11 cellular contexts compared by ENCODE assay signal in genomic region chr4:186643501-186644315, GRCh38.
DNase-seq lines count a peak whose midpoint lies in the region; ATAC-seq, FAIRE-seq and TF ChIP-seq lines count a peak whose summit lies in the region.
"Had no signal": no experiment of that assay in that cellular context is flagged by ENCODE, and none has a peak within 500 bp of the region (broad histone marks: within the 10 kb centered on the region; RNA-seq: fewer than 3 reads in every experiment).

No MANE protein-coding gene starts in this region.

- no peaks in the 10 kb centered on the region for H4K20me1 ChIP-seq in K562 (replicated peaks; ENCODE audit: control insufficient read depth, insufficient read depth, low read length)

- H3K79me2 ChIP-seq in K562 (ENCODE audit: control insufficient read depth, insufficient read depth, low read length): no peaks in the 10 kb centered on the region

- TF ChIP-seq EP300 in K562 (IDR thresholded peaks at IDR 0.05; ENCODE audit: low read length): no peak

- no peak for FAIRE-seq in K562 (lab: Jason Lieb, UNC)

- H3K27ac Mint-ChIP-seq in activated CD4-positive, alpha-beta memory T cell treated with anti-CD3 and anti-CD28 coated beads for 36 hours: no peak overlapping the region
- H3K27ac Mint-ChIP-seq in stimulated activated memory B cell treated with anti-CD40 and anti-IgM and Interleukin-4, amounts not matched to agents 10 μg/mL and 1 μg/mL and 100 μg/mL, for 72 hours: no peak overlapping the region
- H3K27ac Mint-ChIP-seq: CD8-positive, alpha-beta memory T cell; mesothelial cell of epicardium had no signal

- H3K4me1 ChIP-seq in K562 (replicated peaks in 1 of 2; ENCODE audit: control insufficient read depth in 2 of 2, insufficient read depth in 2 of 2, low read length in 2 of 2): no peaks in the 10 kb centered on the region; a peak in 2 of 5 replicates

- no peak overlapping the region for H3K9ac ChIP-seq in K562 (ENCODE audit: insufficient read depth in 1 of 2, low read depth in 2 of 2, low read length in 2 of 2)

- H3K9me3 ChIP-seq in K562 (replicated peaks; ENCODE audit: control insufficient read depth, insufficient read depth, low read depth, low read length): no peaks in the 10 kb centered on the region

- H3K27ac ChIP-seq in K562 (ENCODE audit: extremely low read depth, low read depth, low read length): peak overlapping the region; percentile 29; the same call in 1 of the 3 replicates

- TF ChIP-seq CTCF in BJ (IDR thresholded peaks at IDR 0.05; ENCODE audit: insufficient read depth, low read depth, low read length): no peak
- no peak for TF ChIP-seq CTCF in K562 (IDR thresholded peaks at IDR 0.05 in 2 of 3, conservative IDR thresholded peaks at IDR 0.05 in 1 of 3; ENCODE audit: insufficient read depth in 2 of 3, low read depth in 1 of 3, low read length in 3 of 3)

- TF ChIP-seq RAD21 in K562 (CRISPR knock-in tag; conservative IDR thresholded peaks at IDR 0.05 in 1 of 2, IDR thresholded peaks at IDR 0.05 in 1 of 2): no peak

- ATAC-seq in K562 (no peak), left colon (peak; percentile 78)
- ATAC-seq in stimulated activated memory B cell treated with anti-CD40 and anti-IgM and Interleukin-4, amounts not matched to agents 10 μg/mL and 1 μg/mL and 100 μg/mL, for 72 hours: no peak

- no peak overlapping the region for H3K4me3 ChIP-seq in BJ (ENCODE audit: low read depth, low read length)
- no peak overlapping the region for H3K4me3 ChIP-seq in K562

- POLR2A ChIA-PET in BJ (lab: Charles Lee) (no interaction called here), K562 (lab: Yijun Ruan, JAX) (no interaction called here)
- POLR2A ChIA-PET in activated CD4-positive, alpha-beta memory T cell treated with anti-CD3 and anti-CD28 coated beads for 36 hours (lab: Charles Lee): no interaction called here

- in situ Hi-C loops in K562 (cut with MboI): no loop called here

- H3K27me3 ChIP-seq in BJ (ENCODE audit: control insufficient read depth, insufficient read depth, low read length) (no peaks in the 10 kb centered on the region), K562 (ENCODE audit: control insufficient read depth in 2 of 2, insufficient read depth in 2 of 2, low read length in 2 of 2) (no peaks in the 10 kb centered on the region)

- H3K4me1 Mint-ChIP-seq in activated CD4-positive, alpha-beta memory T cell treated with anti-CD3 and anti-CD28 coated beads for 36 hours (ENCODE audit: low read depth): no peaks in the 10 kb centered on the region
- no peaks in the 10 kb centered on the region for H3K4me1 Mint-ChIP-seq in stimulated activated memory B cell treated with anti-CD40 and anti-IgM and Interleukin-4, amounts not matched to agents 10 μg/mL and 1 μg/mL and 100 μg/mL, for 72 hours
- H3K4me1 Mint-ChIP-seq: CD8-positive, alpha-beta memory T cell had no signal

- H3K36me3 ChIP-seq in BJ (ENCODE audit: control insufficient read depth, insufficient read depth, low read length) (peaks cover 12% of the 10 kb centered on the region), K562 (ENCODE audit: control insufficient read depth, insufficient read depth, low read length) (no peaks in the 10 kb centered on the region)

- 38% methylated on average over 12 of the region's 14 CpGs for WGBS in K562 (ENCODE audit: insufficient coverage, low coverage, missing lambda C conversion rate)

- no peaks in the 10 kb centered on the region for H3K9me3 Mint-ChIP-seq in activated CD4-positive, alpha-beta memory T cell treated with anti-CD3 and anti-CD28 coated beads for 36 hours
- peaks cover 5% of the 10 kb centered on the region for H3K9me3 Mint-ChIP-seq in stimulated activated memory B cell treated with anti-CD40 and anti-IgM and Interleukin-4, amounts not matched to agents 10 μg/mL and 1 μg/mL and 100 μg/mL, for 72 hours
- H3K9me3 Mint-ChIP-seq: mesothelial cell of epicardium had no signal

- no peak for TF ChIP-seq POLR2A in K562 (conservative IDR thresholded peaks at IDR 0.05)

- H3K36me3 Mint-ChIP-seq in activated CD4-positive, alpha-beta memory T cell treated with anti-CD3 and anti-CD28 coated beads for 36 hours: no peaks in the 10 kb centered on the region
- no peaks in the 10 kb centered on the region for H3K36me3 Mint-ChIP-seq in stimulated activated memory B cell treated with anti-CD40 and anti-IgM and Interleukin-4, amounts not matched to agents 10 μg/mL and 1 μg/mL and 100 μg/mL, for 72 hours
- H3K36me3 Mint-ChIP-seq: CD8-positive, alpha-beta memory T cell had no signal

- H3K9me1 ChIP-seq in K562 (ENCODE audit: control insufficient read depth, insufficient read depth, low read length): no peaks in the 10 kb centered on the region

- no peaks in the 10 kb centered on the region for H3K27me3 Mint-ChIP-seq in activated CD4-positive, alpha-beta memory T cell treated with anti-CD3 and anti-CD28 coated beads for 36 hours
- H3K27me3 Mint-ChIP-seq in stimulated activated memory B cell treated with anti-CD40 and anti-IgM and Interleukin-4, amounts not matched to agents 10 μg/mL and 1 μg/mL and 100 μg/mL, for 72 hours: no peaks in the 10 kb centered on the region

- H3K4me3 Mint-ChIP-seq in activated CD4-positive, alpha-beta memory T cell treated with anti-CD3 and anti-CD28 coated beads for 36 hours: no peak overlapping the region
- H3K4me3 Mint-ChIP-seq in stimulated activated memory B cell treated with anti-CD40 and anti-IgM and Interleukin-4, amounts not matched to agents 10 μg/mL and 1 μg/mL and 100 μg/mL, for 72 hours: no peak overlapping the region
- H3K4me3 Mint-ChIP-seq: CD8-positive, alpha-beta memory T cell; mesothelial cell of epicardium had no signal

- intact Hi-C loops in K562 (cut with micrococcal nuclease): no loop called here
- intact Hi-C loops in left colon (cut with DNase I, micrococcal nuclease): no loop called here
- intact Hi-C loops in activated CD4-positive, alpha-beta memory T cell treated with anti-CD3 and anti-CD28 coated beads for 36 hours (cut with micrococcal nuclease): no loop called here

- BruUV-seq in K562 (replicated peaks; lab: Mats Ljungman, UMichigan): no TSS peak

- H2AFZ ChIP-seq in K562 (ENCODE audit: low read depth, low read length): no peak overlapping the region

- no peak overlapping the region for H3K4me2 ChIP-seq in K562 (ENCODE audit: insufficient read depth, low read length)

- DNase-seq in BJ (ENCODE audit: low read depth) (peak; percentile 16), M059J (ENCODE audit: low read depth) (peak; percentile 83), K562 (ENCODE audit: extremely low read depth in 1 of 4, low spot score in 3 of 4) (no peak), left colon (no peak), NCI-H2196 (lab: John Stamatoyannopoulos, UW; ENCODE audit: unreplicated experiment) (no peak), NCI-H748 (lab: John Stamatoyannopoulos, UW; ENCODE audit: unreplicated experiment) (no peak)
- DNase-seq in activated CD4-positive, alpha-beta memory T cell treated with anti-CD3 and anti-CD28 coated beads for 36 hours: no peak
- DNase-seq: CD8-positive, alpha-beta memory T cell; T1000 had no signal

- CTCF ChIA-PET in BJ (lab: Yijun Ruan, JAX) (no interaction called here), K562 (lab: Yijun Ruan, JAX; ENCODE audit: low intra/inter-chr PET ratio) (no interaction called here)
- CTCF ChIA-PET in activated CD4-positive, alpha-beta memory T cell treated with anti-CD3 and anti-CD28 coated beads for 36 hours (lab: Charles Lee): no interaction called here

TF ChIP-seq in K562, 482 proteins besides CTCF, POLR2A, EP300 and RAD21 (continues in another document):
- no peak for TF ChIP-seq CBX3 (IDR thresholded peaks at IDR 0.05; ENCODE audit: borderline replicate concordance in 1 of 2, low read length in 2 of 2)
- TF ChIP-seq E2F3 (CRISPR knock-in tag; IDR thresholded peaks at IDR 0.05): no peak
- TF ChIP-seq ZNF280A (IDR thresholded peaks at IDR 0.05; ENCODE audit: low read depth, partially characterized antibody): no peak
- TF ChIP-seq TEAD4 (IDR thresholded peaks at IDR 0.05; ENCODE audit: low read length): no peak; the same call in 1 of the 2 replicates
- TF ChIP-seq TEAD4 (CRISPR knock-in tag; IDR thresholded peaks at IDR 0.05; ENCODE audit: borderline replicate concordance): no peak
- no peak for TF ChIP-seq ZNF253 (CRISPR knock-in tag; conservative IDR thresholded peaks at IDR 0.05)
- TF ChIP-seq, protein P1, sequence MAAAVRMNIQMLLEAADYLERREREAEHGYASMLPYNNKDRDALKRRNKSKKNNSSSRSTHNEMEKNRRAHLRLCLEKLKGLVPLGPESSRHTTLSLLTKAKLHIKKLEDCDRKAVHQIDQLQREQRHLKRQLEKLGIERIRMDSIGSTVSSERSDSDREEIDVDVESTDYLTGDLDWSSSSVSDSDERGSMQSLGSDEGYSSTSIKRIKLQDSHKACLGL (CRISPR knock-in tag; IDR thresholded peaks at IDR 0.05; ENCODE audit: borderline replicate concordance, poor library complexity, severe bottlenecking): no peak
- no peak for TF ChIP-seq HCFC1 (IDR thresholded peaks at IDR 0.05; ENCODE audit: low read depth, low read length)
- no peak for TF ChIP-seq SMAD3 (CRISPR knock-in tag; conservative IDR thresholded peaks at IDR 0.05)
- no peak for TF ChIP-seq GTF2F1 (IDR thresholded peaks at IDR 0.05; ENCODE audit: low read depth, low read length)
- no peak for TF ChIP-seq ZFP30 (CRISPR knock-in tag; IDR thresholded peaks at IDR 0.05; ENCODE audit: borderline replicate concordance)
- TF ChIP-seq TRIM24 (IDR thresholded peaks at IDR 0.05): peak; percentile 61 to 68

Comparison
In these comparisons a context has a peak if more than half of its experiments do, and no peak if none do; other contexts are left out.
1. DNase-seq: peak in BJ (single experiment) and M059J (single experiment); none in K562 (0 of 4), left colon (0 of 2), activated CD4-positive, alpha-beta memory T cell treated with anti-CD3 and anti-CD28 coated beads for 36 hours (single experiment), NCI-H2196 (single experiment) and NCI-H748 (single experiment).